22 cellular contexts compared by ENCODE assay signal in the genomic region with DNA sequence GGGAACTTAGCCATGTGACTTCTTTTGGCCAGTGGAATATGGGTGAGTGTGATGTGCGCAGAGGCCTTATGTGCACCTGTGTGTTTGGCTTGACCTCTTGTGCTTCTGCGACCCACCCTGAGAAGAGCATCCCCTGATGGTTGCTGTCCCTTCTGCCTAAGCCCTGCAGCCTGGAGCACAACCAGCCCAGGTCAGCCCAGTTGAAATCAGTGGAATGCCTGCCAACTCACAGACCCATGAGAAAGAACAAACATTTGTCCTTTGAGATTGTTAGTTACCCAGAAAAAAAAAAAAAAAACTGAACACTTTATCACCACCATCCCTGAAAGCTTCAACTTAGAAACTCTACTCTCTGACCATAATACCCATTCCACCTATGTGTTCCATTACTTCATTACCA. TPM values are rescaled to one million over a fixed set of nuclear protein-coding genes. Genes with fewer than 3 reads are reported as not detected.
DNase-seq lines count a peak whose midpoint lies in the region; ATAC-seq, FAIRE-seq and TF ChIP-seq lines count a peak whose summit lies in the region.
"Had no signal": no experiment of that assay in that cellular context is flagged by ENCODE, and none has a peak within 500 bp of the region (broad histone marks: within the 10 kb centered on the region; RNA-seq: fewer than 3 reads in every experiment).

No MANE protein-coding gene starts in this region.

- H3K27ac ChIP-seq in body of pancreas (no peak overlapping the region), pancreas (no peak overlapping the region), thyroid gland (peak overlapping the region in 1 of 3 donors; percentile 14), tibial artery (no peak overlapping the region)
- H3K27ac ChIP-seq: 22Rv1, A549, C4-2B had no signal

- TF ChIP-seq CTCF in body of pancreas (IDR thresholded peaks at IDR 0.05): no peak
- no peak for TF ChIP-seq CTCF in pancreas (IDR thresholded peaks at IDR 0.05)
- no peak for TF ChIP-seq CTCF in thyroid gland (IDR thresholded peaks at IDR 0.05)
- TF ChIP-seq CTCF in tibial artery (IDR thresholded peaks at IDR 0.05): no peak

- no peak for FAIRE-seq in pancreas (lab: Jason Lieb, UNC)
- FAIRE-seq: A549, D721Med, GM12892, GM18507, H54, HepG2 had no signal

- 45 to 57% methylated on average over 2 of the region's 2 CpGs for whole genome bisulfite sequencing in body of pancreas, 2 donors
- 40 to 65% methylated on average over 2 of the region's 2 CpGs for WGBS in pancreas, 2 donors
- 91 to 94% methylated on average over 2 of the region's 2 CpGs for WGBS in thyroid gland, 2 donors

- H3K4me3 ChIP-seq in body of pancreas: no peak overlapping the region
- H3K4me3 ChIP-seq in pancreas: no peak overlapping the region
- no peak overlapping the region for H3K4me3 ChIP-seq in thyroid gland (replicated peaks in 1 of 3)
- no peak overlapping the region for H3K4me3 ChIP-seq in tibial artery
- H3K4me3 ChIP-seq: A549, GM23338 had no signal

- H3K36me3 ChIP-seq in body of pancreas (replicated peaks in 1 of 2; ENCODE audit: insufficient read depth in 1 of 2, low read depth in 2 of 2) (no peaks in the 10 kb centered on the region), pancreas (no peaks in the 10 kb centered on the region), thyroid gland (no peaks in the 10 kb centered on the region), tibial artery (no peaks in the 10 kb centered on the region)

- TF ChIP-seq POLR2A in body of pancreas (IDR thresholded peaks at IDR 0.05) (no peak), thyroid gland (IDR thresholded peaks at IDR 0.05) (no peak)

- H3K9me3 ChIP-seq in body of pancreas (no peaks in the 10 kb centered on the region), pancreas (no peaks in the 10 kb centered on the region), thyroid gland (no peaks in the 10 kb centered on the region), tibial artery (peaks cover 0 to 8% (median 0%) of the 10 kb centered on the region in 3 donors)

- ATAC-seq in Right ventricle myocardium superior (ENCODE audit: poor library complexity) (peak; percentile 9), Right ventricle myocardium inferior (no peak), body of pancreas (no peak), pancreas (peak; percentile 63 to 80 (median 68))

- H3K4me1 ChIP-seq in body of pancreas (peaks cover 22% of the 10 kb centered on the region), pancreas (peaks cover 5 to 10% (median 6%) of the 10 kb centered on the region in 3 donors), thyroid gland (peaks cover 20 to 28% of the 10 kb centered on the region in 2 donors), tibial artery (peaks cover 0 to 7% (median 0%) of the 10 kb centered on the region in 4 donors)
- H3K4me1 ChIP-seq: Caco-2 had no signal

- intact Hi-C loops in Right ventricle myocardium superior (cut with DNase I): no loop called here
- intact Hi-C loops in Right ventricle myocardium inferior (cut with DNase I): loop anchor here (5.0 to 10.0 kb wide), 4 partner anchors 58 to 780 kb away; no protein-coding TSS in a partner anchor
- intact Hi-C loops in body of pancreas (cut with DNase I): no loop called here
- intact Hi-C loops in pancreas (cut with DNase I): no loop called here
- intact Hi-C loops in thyroid gland (cut with DNase I): no loop called here
- intact Hi-C loops in tibial artery (cut with DNase I; ENCODE audit: low total_unique reads): no loop called here

- no peaks in the 10 kb centered on the region for H3K27me3 ChIP-seq in body of pancreas
- no peaks in the 10 kb centered on the region for H3K27me3 ChIP-seq in pancreas
- no peaks in the 10 kb centered on the region for H3K27me3 ChIP-seq in thyroid gland
- peaks cover 0 to 12% of the 10 kb centered on the region in 2 donors for H3K27me3 ChIP-seq in tibial artery

- DNase-seq in Right ventricle myocardium superior: no peak
- no peak for DNase-seq in Right ventricle myocardium inferior (ENCODE audit: missing footprints)
- peak; percentile 21 to 59 (median 49) for DNase-seq in body of pancreas
- peak in 3 of 6 donors; percentile 25 to 36 (median 36) for DNase-seq in pancreas
- DNase-seq in thyroid gland: peak; percentile 55 to 56
- no peak for DNase-seq in DMS153 treated with DMSO at 0.1 percent for 48 hours (lab: John Stamatoyannopoulos, UW; ENCODE audit: unreplicated experiment)
- DNase-seq in islet precursor cell: no peak
- no peak for DNase-seq in tibial artery
- DNase-seq: AML-193; CD4-positive, alpha-beta T cell; DMS79; GDM1 had no signal

RNA-seq across cellular contexts. Expression of gene PAMR1, which starts 38.5 kb away (rescaled TPM):
- total RNA-seq in Right ventricle myocardium superior: 14.5 TPM
- total RNA-seq in Right ventricle myocardium inferior: 14.5 TPM
- 1 to 10 TPM in 1 of 2 donors, under 1 TPM in 1; 0.99 to 3.6 TPM for total RNA-seq in body of pancreas
- total RNA-seq in pancreas: 1 to 10 TPM in 4 of 6 donors, under 1 TPM in 2; 0.81 to 4.8 (median 1.9) TPM
- polyA plus RNA-seq in pancreas: 1 to 10 TPM in 1 of 2 donors, under 1 TPM in 1; 0.42 to 1.3 TPM
- 10 to 100 TPM in 1 of 4 donors, 1 to 10 TPM in 3; 1.2 to 16.4 (median 4.3) TPM for total RNA-seq in thyroid gland
- total RNA-seq: CD4-positive, alpha-beta T cell; HepG2 had no signal
- polyA plus RNA-seq: A549, HepG2 had no signal

Comparison
In these comparisons a context has a peak if more than half of its experiments do, and no peak if none do; other contexts are left out.
1. ATAC-seq: peak in Right ventricle myocardium superior (single experiment) and pancreas (4 of 4); none in Right ventricle myocardium inferior (single experiment) and body of pancreas (single experiment).
2. DNase-seq: peak in body of pancreas (4 of 4) and thyroid gland (2 of 2); none in Right ventricle myocardium superior (single experiment), Right ventricle myocardium inferior (single experiment), DMS153 treated with DMSO at 0.1 percent for 48 hours (single experiment), islet precursor cell (single experiment) and tibial artery (0 of 2).